18 cellular contexts compared by ENCODE assay signal in the genomic region with DNA sequence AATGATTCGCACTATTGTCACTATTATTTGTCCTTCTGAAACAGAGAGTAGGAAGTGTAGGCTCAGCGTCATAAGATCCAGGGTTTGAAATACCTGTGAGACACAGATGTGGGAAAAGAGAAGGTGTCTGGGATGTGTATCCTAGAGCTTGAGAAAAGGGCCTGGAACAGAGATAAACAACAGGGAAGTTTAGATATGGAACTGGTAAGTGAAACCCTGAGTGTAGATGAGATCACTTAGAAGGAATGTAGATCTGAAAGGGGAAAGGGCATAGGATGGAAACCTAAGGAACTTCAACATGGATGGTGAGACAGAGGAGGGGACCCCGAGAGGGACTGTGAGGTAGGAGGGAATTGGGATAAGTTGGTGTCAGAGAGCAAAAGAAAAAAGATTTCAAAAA.
DNase-seq lines count a peak whose midpoint lies in the region; ATAC-seq and TF ChIP-seq lines count a peak whose summit lies in the region.
"Had no signal": no experiment of that assay in that cellular context is flagged by ENCODE, and none has a peak within 500 bp of the region (broad histone marks: within the 10 kb centered on the region; RNA-seq: fewer than 3 reads in every experiment).

No MANE protein-coding gene starts in this region.

- no peaks in the 10 kb centered on the region for H3K36me3 Mint-ChIP-seq in endothelial cell (ENCODE audit: low read depth, unreplicated experiment)

- no peaks in the 10 kb centered on the region for H3K9me3 Mint-ChIP-seq in endothelial cell (ENCODE audit: unreplicated experiment)

- peak overlapping the region; percentile 40 for H3K27ac Mint-ChIP-seq in endothelial cell (ENCODE audit: unreplicated experiment)

- H3K4me3 ChIP-seq in mucosa of descending colon (no peak overlapping the region), sigmoid colon (no peak overlapping the region)
- H3K4me3 ChIP-seq: GM12878, GM23248, SK-N-MC had no signal

- no peak overlapping the region for H3K4me3 Mint-ChIP-seq in endothelial cell (ENCODE audit: unreplicated experiment)

- no peak for TF ChIP-seq POLR2A in sigmoid colon (IDR thresholded peaks at IDR 0.05)

- DNase-seq in endothelial cell (ENCODE audit: low spot score) = no peak
- no peak for DNase-seq in mucosa of descending colon
- no peak for DNase-seq in sigmoid colon
- no peak for DNase-seq in HuH-7 (ENCODE audit: low spot score)
- DNase-seq: AML-193, COR-L47, GM23248, HCEC 1CT, MM.1S, NCI-H2081 treated with DMSO at 0.1 percent for 48 hours, NCI-H510A, NCI-H748 treated with DMSO at 0.1 percent for 48 hours had no signal

- peaks cover 10% of the 10 kb centered on the region for H3K4me1 Mint-ChIP-seq in endothelial cell (ENCODE audit: unreplicated experiment)

- H3K4me1 ChIP-seq in mucosa of descending colon (ENCODE audit: low read depth) (peaks cover 8% of the 10 kb centered on the region), sigmoid colon (no peaks in the 10 kb centered on the region)

- H3K27ac ChIP-seq in VCaP (peak overlapping the region; percentile 55), sigmoid colon (no peak overlapping the region)
- H3K27ac ChIP-seq: GM23248, SK-N-MC had no signal

- WGBS in sigmoid colon, 2 donors = 89 to 91% methylated on average over 3 of the region's 3 CpGs

- no peaks in the 10 kb centered on the region for H3K27me3 Mint-ChIP-seq in endothelial cell (ENCODE audit: unreplicated experiment)

- TF ChIP-seq EP300 in sigmoid colon (IDR thresholded peaks at IDR 0.05) = no peak

- ATAC-seq in mucosa of descending colon (peak; percentile 34), HG02759 (IDR thresholded peaks at IDR 0.05; ENCODE audit: unreplicated experiment) (no peak), HG02623 (IDR thresholded peaks at IDR 0.05; ENCODE audit: unreplicated experiment) (no peak)
- ATAC-seq: GM12878, Right ventricle myocardium inferior had no signal

- TF ChIP-seq CTCF in VCaP (conservative IDR thresholded peaks at IDR 0.05) = no peak
- no peak for TF ChIP-seq CTCF in endothelial cell (IDR thresholded peaks at IDR 0.05; ENCODE audit: unreplicated experiment)
- TF ChIP-seq CTCF in mucosa of descending colon (IDR thresholded peaks at IDR 0.05) = no peak
- TF ChIP-seq CTCF in sigmoid colon (IDR thresholded peaks at IDR 0.05) = no peak

- H3K9me3 ChIP-seq in mucosa of descending colon (no peaks in the 10 kb centered on the region), sigmoid colon (no peaks in the 10 kb centered on the region)

- no peaks in the 10 kb centered on the region for H3K36me3 ChIP-seq in mucosa of descending colon (ENCODE audit: low read depth)
- no peaks in the 10 kb centered on the region for H3K36me3 ChIP-seq in sigmoid colon

- H3K27me3 ChIP-seq in sigmoid colon = no peaks in the 10 kb centered on the region

- intact Hi-C loops in mucosa of descending colon (cut with DNase I, micrococcal nuclease) = no loop called here
- intact Hi-C loops in sigmoid colon (cut with DNase I) = no loop called here
